In genomic region chr15:52427804-52428203, GRCh38 we compare ENCODE assay signal across 8 cellular contexts.
A peak's percentile ranks its signal among the peaks of the same experiment; 100 is the strongest.
DNase-seq lines count a peak whose midpoint lies in the region; ATAC-seq and TF ChIP-seq lines count a peak whose summit lies in the region.

No MANE protein-coding gene starts in this region.

- TF ChIP-seq POLR2A in HCT116 (IDR thresholded peaks at IDR 0.05; ENCODE audit: borderline replicate concordance, extremely low read depth, insufficient read depth, insufficient read length) = no peak
- TF ChIP-seq POLR2A in stomach (IDR thresholded peaks at IDR 0.05) = no peak

- no peak for TF ChIP-seq RAD21 in HCT116 (IDR thresholded peaks at IDR 0.05; ENCODE audit: low read depth)

- H3K4me1 ChIP-seq in BLaER1 = peaks cover 10% of the 10 kb centered on the region; the same call in 1 of the 2 replicates
- H3K4me1 ChIP-seq in HCT116 (ENCODE audit: control insufficient read depth in 1 of 2, insufficient read depth in 2 of 2, low read length in 2 of 2) = peaks cover 0 to 6% of the 10 kb centered on the region in 2 experiments; a peak in 2 of 4 replicates
- no peaks in the 10 kb centered on the region for H3K4me1 ChIP-seq in left lung
- H3K4me1 ChIP-seq in stomach = peaks cover 0 to 5% (median 0%) of the 10 kb centered on the region in 4 donors

- H4K20me1 ChIP-seq in BLaER1 = no peaks in the 10 kb centered on the region
- H4K20me1 ChIP-seq in HCT116 (ENCODE audit: insufficient read depth) = no peaks in the 10 kb centered on the region

- H3K4me1 Mint-ChIP-seq in CD4-positive, alpha-beta T cell (ENCODE audit: low read depth) = peaks cover 4% of the 10 kb centered on the region

- H3K9me3 Mint-ChIP-seq in CD4-positive, alpha-beta T cell = no peaks in the 10 kb centered on the region

- BruUV-seq in HCT116 (replicated peaks; lab: Mats Ljungman, UMichigan) = no TSS peak

- H3K36me3 ChIP-seq in BLaER1 = peaks cover 25% of the 10 kb centered on the region
- no peaks in the 10 kb centered on the region for H3K36me3 ChIP-seq in HCT116 (ENCODE audit: control insufficient read depth in 1 of 2, insufficient read depth in 2 of 2, low read length in 2 of 2)
- H3K36me3 ChIP-seq in left lung = peaks cover 0 to 2% of the 10 kb centered on the region in 2 donors
- peaks cover 0 to 10% (median 5%) of the 10 kb centered on the region in 4 donors for H3K36me3 ChIP-seq in stomach

- H3K27me3 ChIP-seq in BLaER1 (no peaks in the 10 kb centered on the region), HCT116 (ENCODE audit: insufficient read depth, low read length) (no peaks in the 10 kb centered on the region), left lung (no peaks in the 10 kb centered on the region), stomach (no peaks in the 10 kb centered on the region)
- H3K27me3 ChIP-seq in CD4-positive, alpha-beta T cell (ENCODE audit: control insufficient read depth, insufficient read depth, low read length) = no peaks in the 10 kb centered on the region

- H3K79me2 ChIP-seq in HCT116 (ENCODE audit: insufficient read depth, low read length) = no peaks in the 10 kb centered on the region

- H3K9me3 ChIP-seq in BLaER1 (no peaks in the 10 kb centered on the region), HCT116 (ENCODE audit: control insufficient read depth in 1 of 2, insufficient read depth in 1 of 2, low read depth in 1 of 2, low read length in 2 of 2) (no peaks in the 10 kb centered on the region), left lung (no peaks in the 10 kb centered on the region), stomach (no peaks in the 10 kb centered on the region)
- H3K9me3 ChIP-seq in CD4-positive, alpha-beta T cell (ENCODE audit: control insufficient read depth, low read length) = no peaks in the 10 kb centered on the region

- H3K4me2 ChIP-seq in BLaER1 (0 out of 2 replicates have a peak overlapping the region, but pooled peaks have one; percentile 12), HCT116 (ENCODE audit: low read length) (no peak overlapping the region)

- H3K36me3 Mint-ChIP-seq in CD4-positive, alpha-beta T cell (ENCODE audit: low read depth) = peaks cover 51% of the 10 kb centered on the region

- 9 to 29% (median 16%) methylated on average over 3 of the region's 3 CpGs for WGBS in stomach, 5 donors

- DNase-seq in HCT116 (ENCODE audit: low read depth, low spot score) (peak; percentile 2), astrocyte of the cerebellum (ENCODE audit: low read depth) (peak; percentile 56), left lung (no peak), occipital lobe (lab: John Stamatoyannopoulos, UW) (no peak), NCI-H2081 (lab: John Stamatoyannopoulos, UW) (no peak), stomach (no peak)
- DNase-seq in CD4-positive, alpha-beta T cell = no peak

- RAD21 ChIA-PET in HCT116 (lab: Charles Lee; ENCODE audit: low non-redundant PET in 1 of 2, low total read pairs in 2 of 2, uncharacterized antibody in 2 of 2, unreplicated experiment in 2 of 2) = no interaction called here

- H3K9ac ChIP-seq in BLaER1 = no peak overlapping the region
- H3K9ac ChIP-seq in HCT116 (ENCODE audit: low read length) = no peak overlapping the region

- H2AFZ ChIP-seq in HCT116 (ENCODE audit: low read depth, low read length, poor library complexity, severe bottlenecking) = no peak overlapping the region

- intact Hi-C loops in HCT116 (cut with micrococcal nuclease) = no loop called here
- intact Hi-C loops in left lung (cut with DNase I) = no loop called here
- intact Hi-C loops in CD4-positive, alpha-beta T cell (cut with DNase I, micrococcal nuclease) = no loop called here
- intact Hi-C loops in stomach (cut with DNase I; ENCODE audit: low total_unique reads) = no loop called here

- in situ Hi-C loops in astrocyte of the cerebellum (cut with HindIII; ENCODE audit: low sequenced_read_pairs) = no loop called here

- CTCF ChIA-PET in HCT116 (lab: Charles Lee) = no interaction called here
- CTCF ChIA-PET in CD4-positive, alpha-beta T cell (lab: Charles Lee) = no interaction called here

- H3K4me3 ChIP-seq in BLaER1 (no peak overlapping the region), HCT116 (replicated peaks in 1 of 2; ENCODE audit: low read depth in 1 of 2, low read length in 2 of 2) (no peak overlapping the region), astrocyte of the cerebellum (ENCODE audit: low read depth, low read length) (no peak overlapping the region), left lung (no peak overlapping the region), stomach (no peak overlapping the region)

- peak; percentile 55; the same call in 1 of the 2 replicates for ATAC-seq in HCT116
- ATAC-seq in left lung = peak; percentile 42
- ATAC-seq in CD4-positive, alpha-beta T cell (ENCODE audit: poor library complexity) = no peak

- no peak for TF ChIP-seq EP300 in stomach (IDR thresholded peaks at IDR 0.05)

- H3K27ac Mint-ChIP-seq in CD4-positive, alpha-beta T cell = no peak overlapping the region

- no peaks in the 10 kb centered on the region for H3K9me2 ChIP-seq in HCT116 (ENCODE audit: insufficient read depth)

- TF ChIP-seq CTCF in HCT116 (IDR thresholded peaks at IDR 0.05 in 2 of 3, conservative IDR thresholded peaks at IDR 0.05 in 1 of 3; ENCODE audit: borderline replicate concordance in 1 of 3, insufficient read depth in 1 of 3, low read depth in 2 of 3, low read length in 2 of 3) = no peak
- TF ChIP-seq CTCF in astrocyte of the cerebellum (IDR thresholded peaks at IDR 0.05; ENCODE audit: low read depth, low read length, missing control alignments) = no peak
- no peak for TF ChIP-seq CTCF in left lung (IDR thresholded peaks at IDR 0.05)
- TF ChIP-seq CTCF in CD4-positive, alpha-beta T cell (IDR thresholded peaks at IDR 0.05) = no peak
- TF ChIP-seq CTCF in stomach (IDR thresholded peaks at IDR 0.05) = no peak

- no peaks in the 10 kb centered on the region for H3K27me3 Mint-ChIP-seq in CD4-positive, alpha-beta T cell

- no peak overlapping the region for H3K4me3 Mint-ChIP-seq in CD4-positive, alpha-beta T cell

- H3K27ac ChIP-seq in BLaER1 (no peak overlapping the region), HCT116 (ENCODE audit: low read depth, low read length) (no peak overlapping the region), left lung (no peak overlapping the region), stomach (no peak overlapping the region)
- H3K27ac ChIP-seq in CD4-positive, alpha-beta T cell (ENCODE audit: low read depth, low read length) = no peak overlapping the region

- POLR2A ChIA-PET in HCT116 (lab: Charles Lee) = no interaction called here
- POLR2A ChIA-PET in CD4-positive, alpha-beta T cell (lab: Charles Lee) = no interaction called here

TF ChIP-seq in HCT116, 20 proteins besides CTCF, POLR2A, EP300 and RAD21 (continues in another document):
- no peak for TF ChIP-seq ZBTB33 (IDR thresholded peaks at IDR 0.05; ENCODE audit: extremely low read depth, insufficient replicate concordance, low read length)
- TF ChIP-seq ZNF274 (IDR thresholded peaks at IDR 0.05; ENCODE audit: low read depth, low read length) = no peak
- no peak for TF ChIP-seq EZH2 (IDR thresholded peaks at IDR 0.05)
- TF ChIP-seq YY1 (IDR thresholded peaks at IDR 0.05; ENCODE audit: extremely low read depth, insufficient replicate concordance, low read depth, low read length) = no peak
- no peak for TF ChIP-seq JUND (IDR thresholded peaks at IDR 0.05)
- TF ChIP-seq FOSL1 (IDR thresholded peaks at IDR 0.05; ENCODE audit: low read depth) = no peak
- no peak for TF ChIP-seq SIN3A (IDR thresholded peaks at IDR 0.05; ENCODE audit: low read depth)
- no peak for TF ChIP-seq ELF1 (IDR thresholded peaks at IDR 0.05; ENCODE audit: borderline replicate concordance, low read depth)
- no peak for TF ChIP-seq EGR1 (IDR thresholded peaks at IDR 0.05; ENCODE audit: low read depth)
- no peak for TF ChIP-seq POLR2AphosphoS5 (IDR thresholded peaks at IDR 0.05; ENCODE audit: low read depth, low read length)
- no peak for TF ChIP-seq CBX3 (IDR thresholded peaks at IDR 0.05; ENCODE audit: low read depth)
- TF ChIP-seq SP1 (IDR thresholded peaks at IDR 0.05; ENCODE audit: low read depth) = no peak
- TF ChIP-seq CEBPB (IDR thresholded peaks at IDR 0.05; ENCODE audit: low read depth) = no peak
- TF ChIP-seq MAX (IDR thresholded peaks at IDR 0.05) = no peak
- no peak for TF ChIP-seq EZH2phosphoT487 (IDR thresholded peaks at IDR 0.05; ENCODE audit: borderline replicate concordance)
- no peak for TF ChIP-seq SRF (IDR thresholded peaks at IDR 0.05; ENCODE audit: low read depth)
- TF ChIP-seq TCF7L2 (IDR thresholded peaks at IDR 0.05; ENCODE audit: borderline replicate concordance, extremely low read depth, insufficient read depth, insufficient read length) = no peak

Comparison
In these comparisons a context has a peak if more than half of its experiments do, and no peak if none do; other contexts are left out.
1. DNase-seq: peak in HCT116 (single experiment) and astrocyte of the cerebellum (single experiment); none in left lung (0 of 2), occipital lobe (single experiment), CD4-positive, alpha-beta T cell (0 of 10), NCI-H2081 (0 of 2) and stomach (single experiment).